11 cellular contexts compared by ENCODE assay signal in genomic region chr15:52221730-52222129, GRCh38. TPM values are rescaled to one million over a fixed set of nuclear protein-coding genes. Genes with fewer than 3 reads are reported as not detected.
DNase-seq lines count a peak whose midpoint lies in the region; ATAC-seq, FAIRE-seq and TF ChIP-seq lines count a peak whose summit lies in the region.
"Had no signal": no experiment of that assay in that cellular context is flagged by ENCODE, and none has a peak within 500 bp of the region (broad histone marks: within the 10 kb centered on the region; RNA-seq: fewer than 3 reads in every experiment).

No MANE protein-coding gene starts in this region.

- H4K20me1 ChIP-seq in osteoblast (ENCODE audit: insufficient read depth, low read length), result no peaks in the 10 kb centered on the region

- no peaks in the 10 kb centered on the region for H3K27me3 Mint-ChIP-seq in memory B cell

- peak overlapping the region; percentile 96 for H3K27ac Mint-ChIP-seq in memory B cell

- peaks cover 7% of the 10 kb centered on the region for H3K36me3 Mint-ChIP-seq in memory B cell

- no peak overlapping the region for H3K4me3 ChIP-seq in osteoblast (ENCODE audit: insufficient read depth, low read length)

- H3K4me1 ChIP-seq in osteoblast (ENCODE audit: insufficient read depth, low read length), result no peaks in the 10 kb centered on the region

- H3K27me3 ChIP-seq in osteoblast (ENCODE audit: insufficient read depth, low read length), result no peaks in the 10 kb centered on the region

- H3K9me3 ChIP-seq in KOPT-K1 (ENCODE audit: insufficient read depth, low read length, poor library complexity, severe bottlenecking) (no peaks in the 10 kb centered on the region), osteoblast (ENCODE audit: low read depth, low read length) (no peaks in the 10 kb centered on the region)

- H3K36me3 ChIP-seq in KOPT-K1 (ENCODE audit: insufficient read depth, low read length) (no peaks in the 10 kb centered on the region), osteoblast (ENCODE audit: insufficient read depth, low read length) (no peaks in the 10 kb centered on the region)

- peak overlapping the region; percentile 98 for H3K27ac ChIP-seq in KOPT-K1 (ENCODE audit: low read depth, low read length, poor library complexity, severe bottlenecking)
- H3K27ac ChIP-seq in osteoblast (ENCODE audit: low read depth, low read length), result no peak overlapping the region

- TF ChIP-seq POLR2A in H54 (IDR thresholded peaks at IDR 0.05; ENCODE audit: low read depth, low read length), result no peak

- H3K9me3 Mint-ChIP-seq in memory B cell, result no peaks in the 10 kb centered on the region

- H3K4me3 Mint-ChIP-seq in memory B cell, result peak overlapping the region; percentile 88

- FAIRE-seq in H54 (lab: Jason Lieb, UNC), result no peak

- DNase-seq in memory B cell (ENCODE audit: low spot score in 2 of 2) (no peak), SIG-M5 treated with dmso at 0.1 percent for 504 hours (lab: John Stamatoyannopoulos, UW; ENCODE audit: unreplicated experiment) (no peak), mucosa of gallbladder (ENCODE audit: low spot score) (no peak), osteoblast (ENCODE audit: insufficient read length, low spot score, missing footprints) (no peak), H54 (ENCODE audit: insufficient read length, low spot score) (no peak)
- DNase-seq: cortex of kidney, NCI-H226, right cardiac atrium had no signal

- ATAC-seq in GM18519 (IDR thresholded peaks at IDR 0.05; ENCODE audit: low FRiP score, unreplicated experiment), result peak; percentile 58
- ATAC-seq in GM21447 (IDR thresholded peaks at IDR 0.05; ENCODE audit: unreplicated experiment), result peak; percentile 59
- peak; percentile 57 for ATAC-seq in memory B cell (ENCODE audit: low read depth)
- ATAC-seq: right cardiac atrium had no signal

- no peak for TF ChIP-seq CTCF in osteoblast (IDR thresholded peaks at IDR 0.05; ENCODE audit: extremely low read depth, low read depth, low read length)

- no peak overlapping the region for H2AFZ ChIP-seq in osteoblast (ENCODE audit: low read length)

- H3K4me1 Mint-ChIP-seq in memory B cell, result peaks cover 48% of the 10 kb centered on the region

- H3K4me2 ChIP-seq in osteoblast (ENCODE audit: insufficient read depth, low read length), result no peak overlapping the region

- no peaks in the 10 kb centered on the region for H3K79me2 ChIP-seq in osteoblast (ENCODE audit: insufficient read depth, low read length)

RNA-seq across cellular contexts. Expression of gene GNB5, which starts 30.5 kb away (rescaled TPM):
- total RNA-seq in mucosa of gallbladder, result 61.4 TPM
- total RNA-seq in osteoblast, result 26.4 and 30.4 TPM in 2 replicates
